In genomic region chr3:189903562-189904250, GRCh38 we compare ENCODE assay signal across 16 cellular contexts.
"Had no signal": no experiment of that assay in that cellular context is flagged by ENCODE, and none has a peak within 500 bp of the region (broad histone marks: within the 10 kb centered on the region; RNA-seq: fewer than 3 reads in every experiment).

No MANE protein-coding gene starts in this region.

- H3K27me3 Mint-ChIP-seq: stimulated activated memory B cell treated with anti-CD40 and anti-IgM and Interleukin-4, amounts not matched to agents 10 μg/mL and 1 μg/mL and 100 μg/mL, for 72 hours had no signal

- H3K9me3 ChIP-seq: upper lobe of left lung had no signal

- H3K36me3 ChIP-seq: upper lobe of left lung had no signal

- H3K4me3 ChIP-seq: upper lobe of left lung had no signal

- H3K36me3 Mint-ChIP-seq: activated CD8-positive, alpha-beta memory T cell treated with anti-CD3 and anti-CD28 coated beads, Interleukin-2, amount 10 ng/mL, durations not matched to agents 7 days and 5 days; activated naive CD4-positive, alpha-beta T cell treated with anti-CD3 and anti-CD28 coated beads, Interleukin-2, amount 50 U/mL, for 72 hours; brain; stimulated activated memory B cell treated with anti-CD40 and anti-IgM and Interleukin-4, amounts not matched to agents 10 μg/mL and 1 μg/mL and 100 μg/mL, for 72 hours had no signal

- H3K27ac Mint-ChIP-seq: activated CD8-positive, alpha-beta memory T cell treated with anti-CD3 and anti-CD28 coated beads, Interleukin-2, amount 10 ng/mL, durations not matched to agents 7 days and 5 days; activated naive CD4-positive, alpha-beta T cell treated with anti-CD3 and anti-CD28 coated beads, Interleukin-2, amount 50 U/mL, for 72 hours; brain; stimulated activated memory B cell treated with anti-CD40 and anti-IgM and Interleukin-4, amounts not matched to agents 10 μg/mL and 1 μg/mL and 100 μg/mL, for 72 hours had no signal

- DNase-seq: activated CD4-positive, alpha-beta T cell treated with anti-CD3 and anti-CD28 coated beads, Interleukin-2, amount 50 U/mL, for 48 hours; activated CD4-positive, CD25-positive, alpha-beta regulatory T cell treated with anti-CD3 and anti-CD28 coated beads, Interleukin-2, amount 50 U/mL, for 72 hours; activated CD8-positive, alpha-beta memory T cell treated with anti-CD3 and anti-CD28 coated beads, Interleukin-2, amount 10 ng/mL, durations not matched to agents 7 days and 5 days; activated effector memory CD4-positive, alpha-beta T cell treated with anti-CD3 and anti-CD28 coated beads, Interleukin-2, amount 50 U/mL, for 16 hours; activated T-cell treated with anti-CD3 and anti-CD28 coated beads, Interleukin-2, amount 50 U/mL, for 4 hours; amniotic stem cell; cerebellar nuclear complex; kidney; left ventricle myocardium superior; retina; upper lobe of left lung had no signal

- H3K4me1 Mint-ChIP-seq: activated CD8-positive, alpha-beta memory T cell treated with anti-CD3 and anti-CD28 coated beads, Interleukin-2, amount 10 ng/mL, durations not matched to agents 7 days and 5 days; brain; stimulated activated memory B cell treated with anti-CD40 and anti-IgM and Interleukin-4, amounts not matched to agents 10 μg/mL and 1 μg/mL and 100 μg/mL, for 72 hours had no signal

- H3K27ac ChIP-seq: parathyroid adenoma, upper lobe of left lung had no signal

- H3K27me3 ChIP-seq: upper lobe of left lung had no signal

- H3K9ac ChIP-seq: parathyroid adenoma had no signal

- FAIRE-seq: frontal cortex, kidney had no signal

- H2AFZ ChIP-seq: parathyroid adenoma had no signal

- H3K79me2 ChIP-seq: parathyroid adenoma had no signal

- H3K9me3 Mint-ChIP-seq: activated naive CD4-positive, alpha-beta T cell treated with anti-CD3 and anti-CD28 coated beads, Interleukin-2, amount 50 U/mL, for 72 hours; activated T-cell treated with anti-CD3 and anti-CD28 coated beads, Interleukin-2, amount 50 U/mL, for 4 hours; brain; stimulated activated memory B cell treated with anti-CD40 and anti-IgM and Interleukin-4, amounts not matched to agents 10 μg/mL and 1 μg/mL and 100 μg/mL, for 72 hours had no signal

- H3K4me1 ChIP-seq: parathyroid adenoma, upper lobe of left lung had no signal

- ATAC-seq: activated CD8-positive, alpha-beta memory T cell treated with anti-CD3 and anti-CD28 coated beads, Interleukin-2, amount 10 ng/mL, durations not matched to agents 7 days and 5 days; activated naive CD4-positive, alpha-beta T cell treated with anti-CD3 and anti-CD28 coated beads, Interleukin-2, amount 50 U/mL, for 72 hours; left ventricle myocardium superior; stimulated activated memory B cell treated with anti-CD40 and anti-IgM and Interleukin-4, amounts not matched to agents 10 μg/mL and 1 μg/mL and 100 μg/mL, for 72 hours had no signal

- H3K4me3 Mint-ChIP-seq: activated CD8-positive, alpha-beta memory T cell treated with anti-CD3 and anti-CD28 coated beads, Interleukin-2, amount 10 ng/mL, durations not matched to agents 7 days and 5 days; activated T-cell treated with anti-CD3 and anti-CD28 coated beads, Interleukin-2, amount 50 U/mL, for 4 hours; brain; stimulated activated memory B cell treated with anti-CD40 and anti-IgM and Interleukin-4, amounts not matched to agents 10 μg/mL and 1 μg/mL and 100 μg/mL, for 72 hours had no signal
